ENCODE assay signal across 8 cellular contexts in the genomic region with DNA sequence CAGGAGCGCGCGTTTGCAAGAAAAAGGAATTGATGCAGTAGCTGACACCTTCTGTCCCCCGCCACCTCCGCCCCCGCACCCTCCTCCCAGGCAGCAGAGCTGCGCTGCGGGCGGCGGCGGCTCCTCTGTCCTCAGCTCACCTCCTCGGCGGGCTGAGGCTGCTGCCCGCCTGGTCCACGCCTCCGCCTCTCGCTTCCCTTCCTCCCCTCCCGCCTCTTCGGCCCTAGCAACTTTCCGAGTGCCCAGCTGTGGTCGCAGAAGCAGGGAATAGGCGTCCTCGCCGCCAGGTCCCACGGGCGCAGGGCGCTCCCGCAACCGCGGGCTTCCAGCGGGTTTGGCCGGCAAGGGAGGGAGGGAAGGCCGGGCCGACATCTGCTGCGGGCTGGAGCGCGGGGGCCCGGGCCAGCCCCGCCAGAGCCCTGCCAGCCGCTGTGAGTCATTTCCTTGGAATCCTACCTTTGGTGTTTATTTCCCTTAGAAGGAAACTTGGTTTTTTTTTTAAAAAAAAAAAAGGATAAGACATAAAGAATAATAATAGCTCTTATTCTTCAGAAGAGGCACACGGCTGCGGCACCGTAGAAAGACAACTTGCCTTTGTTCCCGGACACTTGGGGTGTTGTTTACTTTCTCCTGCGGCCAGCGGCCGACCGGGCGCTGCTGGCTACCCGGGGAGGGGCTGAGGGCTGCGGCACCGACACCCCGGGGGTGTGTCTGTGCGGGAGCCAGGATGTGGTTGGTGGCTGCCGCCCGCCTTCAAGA. TPM values are rescaled to one million over a fixed set of nuclear protein-coding genes. Genes with fewer than 3 reads are reported as not detected.
DNase-seq lines count a peak whose midpoint lies in the region; ATAC-seq and TF ChIP-seq lines count a peak whose summit lies in the region.

No MANE protein-coding gene starts in this region.

- TF ChIP-seq POLR2A in uterus (IDR thresholded peaks at IDR 0.05): peak in 1 of 2 donors; percentile 37

- no peak for TF ChIP-seq CTCF in CD8-positive, alpha-beta T cell (IDR thresholded peaks at IDR 0.05)
- TF ChIP-seq CTCF in fibroblast of pulmonary artery (IDR thresholded peaks at IDR 0.05; ENCODE audit: low read length, missing control alignments) (no peak), uterus (IDR thresholded peaks at IDR 0.05) (no peak)

- no peak overlapping the region for H3K27ac ChIP-seq in CD8-positive, alpha-beta T cell (ENCODE audit: low read depth, low read length)
- peak overlapping the region; percentile 95 to 99 for H3K27ac ChIP-seq in uterus

- peak overlapping the region; percentile 30 for H3K4me3 ChIP-seq in CD8-positive, alpha-beta T cell (ENCODE audit: low read depth, low read length)
- H3K4me3 ChIP-seq in fibroblast of pulmonary artery (replicated peaks; ENCODE audit: low read depth, low read length) (peak overlapping the region; percentile 62), uterus (peak overlapping the region; percentile 59 to 85)

- DNase-seq in CD8-positive, alpha-beta T cell: no peak
- DNase-seq in KBM-7 (peak; percentile 14), fibroblast of pulmonary artery (ENCODE audit: low read depth) (peak; percentile 73), naive B cell (peak; percentile 3), uterus (peak; percentile 54 to 62)
- peak; percentile 11 to 21 for DNase-seq in activated CD4-positive, alpha-beta T cell treated with anti-CD3 and anti-CD28 coated beads, Interleukin-2, amount 50 U/mL, for 4 hours

- H3K4me1 Mint-ChIP-seq in CD8-positive, alpha-beta T cell (ENCODE audit: low read depth): peaks cover 8% of the 10 kb centered on the region
- H3K4me1 Mint-ChIP-seq in naive B cell: peaks cover 4 to 14% (median 5%) of the 10 kb centered on the region in 3 donors

- peaks cover 13% of the 10 kb centered on the region for H3K4me1 ChIP-seq in CD8-positive, alpha-beta T cell (ENCODE audit: insufficient read depth, low read length)
- peaks cover 0 to 17% of the 10 kb centered on the region in 2 donors for H3K4me1 ChIP-seq in uterus

- intact Hi-C loops in CD8-positive, alpha-beta T cell (cut with DNase I, micrococcal nuclease): no loop called here
- intact Hi-C loops in uterus (cut with DNase I; ENCODE audit: low total_unique reads): no loop called here

- no peak overlapping the region for H3K27ac Mint-ChIP-seq in CD8-positive, alpha-beta T cell
- H3K27ac Mint-ChIP-seq in naive B cell: no peak overlapping the region

- H3K36me3 ChIP-seq in CD8-positive, alpha-beta T cell (ENCODE audit: insufficient read depth, low read length): no peaks in the 10 kb centered on the region
- H3K36me3 ChIP-seq in uterus: no peaks in the 10 kb centered on the region

- CTCF ChIA-PET in CD8-positive, alpha-beta T cell (lab: Charles Lee): no interaction called here

- peak overlapping the region; percentile 33 for H3K4me3 Mint-ChIP-seq in CD8-positive, alpha-beta T cell
- peak overlapping the region in 7 of 8 donors; percentile 7 to 63 (median 44) for H3K4me3 Mint-ChIP-seq in naive B cell

- H3K27me3 Mint-ChIP-seq in CD8-positive, alpha-beta T cell (ENCODE audit: low read depth): peaks cover 53% of the 10 kb centered on the region
- H3K27me3 Mint-ChIP-seq in naive B cell: peaks cover 32 to 59% (median 50%) of the 10 kb centered on the region in 3 donors

- no peaks in the 10 kb centered on the region for H3K9me3 ChIP-seq in CD8-positive, alpha-beta T cell (ENCODE audit: low read length)
- no peaks in the 10 kb centered on the region for H3K9me3 ChIP-seq in uterus

- in situ Hi-C loops in KBM-7 (cut with MboI; ENCODE audit: low pct_unique_long_range_greater_than_20kb, low sequenced_read_pairs): no loop called here

- no peaks in the 10 kb centered on the region for H3K36me3 Mint-ChIP-seq in CD8-positive, alpha-beta T cell
- no peaks in the 10 kb centered on the region for H3K36me3 Mint-ChIP-seq in naive B cell

- no peaks in the 10 kb centered on the region for H3K9me3 Mint-ChIP-seq in CD8-positive, alpha-beta T cell
- H3K9me3 Mint-ChIP-seq in naive B cell: no peaks in the 10 kb centered on the region

- H3K27me3 ChIP-seq in CD8-positive, alpha-beta T cell (ENCODE audit: insufficient read depth, low read length): peaks cover 13% of the 10 kb centered on the region
- no peaks in the 10 kb centered on the region for H3K27me3 ChIP-seq in uterus

- POLR2A ChIA-PET in CD8-positive, alpha-beta T cell (lab: Charles Lee): no interaction called here

- no peak for ATAC-seq in CD8-positive, alpha-beta T cell
- peak in 1 of 2 donors; percentile 23 for ATAC-seq in naive B cell (ENCODE audit: low read depth in 2 of 2)
- ATAC-seq in GM19455 (IDR thresholded peaks at IDR 0.05; ENCODE audit: unreplicated experiment): no peak
- no peak for ATAC-seq in HG03095 (IDR thresholded peaks at IDR 0.05; ENCODE audit: unreplicated experiment)

RNA-seq across cellular contexts. Expression of a gene that starts 1.1 kb away (rescaled TPM):
- total RNA-seq in CD8-positive, alpha-beta T cell: not detected
- polyA plus RNA-seq in naive B cell (ENCODE audit: low read depth in 6 of 6): not detected
- 1 to 10 TPM; 6.4 to 8.8 (median 8.1) TPM for total RNA-seq in uterus

Comparison
In these comparisons a context has a peak if more than half of its experiments do, and no peak if none do; other contexts are left out.
1. DNase-seq: peak in KBM-7 (single experiment), activated CD4-positive, alpha-beta T cell treated with anti-CD3 and anti-CD28 coated beads, Interleukin-2, amount 50 U/mL, for 4 hours (2 of 2), fibroblast of pulmonary artery (single experiment), naive B cell (single experiment) and uterus (2 of 2); none in CD8-positive, alpha-beta T cell (0 of 7).
2. RNA of a gene that starts 1.1 kb away (total RNA-seq): 6.4 to 8.8 TPM in uterus; not detected in CD8-positive, alpha-beta T cell; every median in the first group is over 4 times any median in the second.
3. Peak in every context shown above with its lines, with median percentiles within 50 percentile points of each other: H3K4me3 ChIP-seq.